7 cellular contexts compared by ENCODE assay signal in the genomic region with DNA sequence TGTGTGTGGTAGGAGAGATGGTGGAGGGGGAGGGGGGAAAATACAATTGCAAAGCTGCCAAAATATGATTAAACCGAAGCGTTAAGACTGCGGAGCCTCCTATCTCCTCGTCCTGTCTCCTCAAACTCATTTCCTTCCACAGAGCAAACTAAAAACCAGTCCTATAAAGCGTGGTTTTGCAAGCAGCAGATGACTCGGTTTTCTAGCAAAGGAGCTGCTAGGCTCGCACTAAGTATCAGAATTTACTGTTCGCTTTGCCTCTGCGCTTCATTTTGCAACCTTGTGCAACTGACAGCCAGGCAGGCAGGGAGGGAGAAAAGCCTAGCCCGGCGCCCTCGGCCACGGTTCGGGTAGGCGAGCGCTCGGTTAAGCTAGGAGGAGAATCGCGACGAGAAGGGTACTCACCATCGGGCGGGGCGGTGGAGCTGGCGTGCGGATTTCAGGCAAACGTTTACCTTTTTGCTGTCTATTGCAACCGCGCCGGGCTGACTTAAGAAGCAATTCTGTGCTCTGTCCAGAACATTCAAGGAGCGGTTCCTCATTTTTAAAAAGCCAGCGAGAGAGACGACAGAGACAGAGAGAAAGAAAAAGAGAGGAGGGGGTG. TPM values are rescaled to one million over a fixed set of nuclear protein-coding genes. Genes with fewer than 3 reads are reported as not detected.
DNase-seq lines count a peak whose midpoint lies in the region; ATAC-seq and TF ChIP-seq lines count a peak whose summit lies in the region.

No MANE protein-coding gene starts in this region.

- POLR2A ChIA-PET in activated CD8-positive, alpha-beta T cell treated with anti-CD3 and anti-CD28 coated beads for 36 hours (lab: Charles Lee), result interaction anchor here (0.7 to 1.6 kb wide), 2 partner anchors 10 to 117 kb away, joined by 3 to 5 read pairs; no protein-coding TSS in a partner anchor
- POLR2A ChIA-PET in GM10248 (lab: Yijun Ruan, JAX), result no interaction called here

- H3K4me1 Mint-ChIP-seq in activated CD8-positive, alpha-beta T cell treated with anti-CD3 and anti-CD28 coated beads for 36 hours (ENCODE audit: low read depth), result peaks cover 11% of the 10 kb centered on the region

- H3K27me3 Mint-ChIP-seq in activated CD8-positive, alpha-beta T cell treated with anti-CD3 and anti-CD28 coated beads for 36 hours, result peaks cover 76% of the 10 kb centered on the region

- CTCF ChIA-PET in activated CD8-positive, alpha-beta T cell treated with anti-CD3 and anti-CD28 coated beads for 36 hours (lab: Charles Lee), result interaction anchor here (0.6 to 2.3 kb wide), 12 partner anchors 9 to 919 kb away, joined by 3 to 10 read pairs (median 4); no protein-coding TSS in a partner anchor
- CTCF ChIA-PET in GM10248 (lab: Yijun Ruan, JAX), result interaction anchor here (0.7 to 3.0 kb wide), 15 partner anchors 9 to 919 kb away, joined by 3 to 21 read pairs (median 5); no protein-coding TSS in a partner anchor

- no peaks in the 10 kb centered on the region for H3K9me3 Mint-ChIP-seq in activated CD8-positive, alpha-beta T cell treated with anti-CD3 and anti-CD28 coated beads for 36 hours

- H3K4me3 ChIP-seq in fibroblast of the aortic adventitia (ENCODE audit: low read depth, low read length) (peak overlapping the region; percentile 88), retinal pigment epithelial cell (ENCODE audit: low read length) (peak overlapping the region; percentile 70)

- ATAC-seq in HG02884 (IDR thresholded peaks at IDR 0.05; ENCODE audit: unreplicated experiment) (peak; percentile 4), HG03457 (IDR thresholded peaks at IDR 0.05; ENCODE audit: unreplicated experiment) (no peak)
- no peak for ATAC-seq in activated CD8-positive, alpha-beta T cell treated with anti-CD3 and anti-CD28 coated beads for 36 hours

- H3K36me3 Mint-ChIP-seq in activated CD8-positive, alpha-beta T cell treated with anti-CD3 and anti-CD28 coated beads for 36 hours (ENCODE audit: low read depth), result no peaks in the 10 kb centered on the region

- no peak overlapping the region for H3K4me3 Mint-ChIP-seq in activated CD8-positive, alpha-beta T cell treated with anti-CD3 and anti-CD28 coated beads for 36 hours

- TF ChIP-seq CTCF in fibroblast of the aortic adventitia (IDR thresholded peaks at IDR 0.05; ENCODE audit: insufficient read depth, low read length) (no peak), retinal pigment epithelial cell (conservative IDR thresholded peaks at IDR 0.05; ENCODE audit: low read depth, low read length) (no peak), GM10248 (IDR thresholded peaks at IDR 0.05; ENCODE audit: control extremely low read depth, extremely low read depth, low read depth, missing control alignments) (no peak)
- TF ChIP-seq CTCF in activated CD8-positive, alpha-beta T cell treated with anti-CD3 and anti-CD28 coated beads for 36 hours (IDR thresholded peaks at IDR 0.05), result no peak

- DNase-seq in SIG-M5 (lab: John Stamatoyannopoulos, UW), result peak; percentile 47
- DNase-seq in fibroblast of the aortic adventitia (ENCODE audit: low read depth), result peak; percentile 73
- DNase-seq in retinal pigment epithelial cell (ENCODE audit: low read depth), result no peak
- DNase-seq in activated CD8-positive, alpha-beta T cell treated with anti-CD3 and anti-CD28 coated beads for 36 hours, result no peak
- DNase-seq in GM10248 (ENCODE audit: extremely low spot score), result no peak

- intact Hi-C loops in activated CD8-positive, alpha-beta T cell treated with anti-CD3 and anti-CD28 coated beads for 36 hours (cut with micrococcal nuclease), result loop anchor here (5.0 kb wide), 1 partner anchor 36 kb away; no protein-coding TSS in a partner anchor

- H3K27ac Mint-ChIP-seq in activated CD8-positive, alpha-beta T cell treated with anti-CD3 and anti-CD28 coated beads for 36 hours, result no peak overlapping the region

RNA-seq across cellular contexts. Expression of a gene that starts 3.8 kb away (rescaled TPM):
- 15.5 and 20.2 TPM in 2 replicates for total RNA-seq in fibroblast of the aortic adventitia (ENCODE audit: low replicate concordance)
- not detected for total RNA-seq in activated CD8-positive, alpha-beta T cell treated with anti-CD3 and anti-CD28 coated beads for 36 hours

Comparison
In these comparisons a context has a peak if more than half of its experiments do, and no peak if none do; other contexts are left out.
1. DNase-seq: peak in SIG-M5 (single experiment) and fibroblast of the aortic adventitia (single experiment); none in retinal pigment epithelial cell (single experiment), activated CD8-positive, alpha-beta T cell treated with anti-CD3 and anti-CD28 coated beads for 36 hours (single experiment) and GM10248 (single experiment).
2. RNA of a gene that starts 3.8 kb away (total RNA-seq): 15.5 to 20.2 TPM in fibroblast of the aortic adventitia; not detected in activated CD8-positive, alpha-beta T cell treated with anti-CD3 and anti-CD28 coated beads for 36 hours; every median in the first group is over 10 times any median in the second.